In the genomic region with DNA sequence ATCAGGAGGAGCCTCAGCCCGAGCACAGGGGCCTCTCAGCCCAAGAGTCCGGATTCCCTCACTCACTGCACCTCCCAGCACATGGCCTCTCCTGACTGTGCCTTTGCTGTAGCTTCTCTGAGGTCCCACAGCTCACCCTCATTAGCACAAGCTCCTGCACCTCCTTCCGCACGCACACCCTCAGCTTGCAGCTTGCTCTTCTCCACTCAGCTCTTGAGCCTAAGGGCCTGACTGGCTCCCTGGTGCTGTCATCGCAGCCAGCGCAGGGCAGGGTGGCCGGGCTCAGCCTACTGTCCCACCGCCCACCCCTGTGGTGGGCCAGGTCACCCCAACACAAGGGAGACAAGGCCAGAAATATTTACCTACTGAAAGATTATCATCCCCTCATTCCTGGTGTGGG, we compare ENCODE assay signal across 26 cellular contexts. TPM values are rescaled to one million over a fixed set of nuclear protein-coding genes. Genes with fewer than 3 reads are reported as not detected.
"Had no signal": no experiment of that assay in that cellular context is flagged by ENCODE, and none has a peak within 500 bp of the region (broad histone marks: within the 10 kb centered on the region; RNA-seq: fewer than 3 reads in every experiment).

No MANE protein-coding gene starts in this region.

- H3K9me3 Mint-ChIP-seq: dendritic cell treated with granulocyte-macrophage colony-stimulating factor and Interleukin-4, amounts not matched to agents 40 ng/mL and 50 ng/mL, for 4 days; mesothelial cell of epicardium; natural killer cell treated with Interleukin-12 subunit alpha and Interleukin-12 subunit beta and Interleukin-15 and Interleukin-18, amount 100 ng/mL, for 72 hours; stimulated activated naive CD8-positive, alpha-beta T cell treated with anti-CD3 and anti-CD28 coated beads, Interleukin-15, amount 100 ng/mL, for 72 hours had no signal

- H3K27me3 ChIP-seq: colonic mucosa, foreskin keratinocyte, neutrophil, pancreas, right lobe of liver, transverse colon, uterus had no signal

- H3K36me3 ChIP-seq: colonic mucosa, esophagus muscularis mucosa, left lung, neutrophil, pancreas, right lobe of liver, suprapubic skin, transverse colon, upper lobe of right lung, uterus had no signal

- H3K9me3 ChIP-seq: colonic mucosa, esophagus muscularis mucosa, left lung, mucosa of descending colon, neutrophil, pancreas, right lobe of liver, suprapubic skin, transverse colon, upper lobe of right lung, uterus had no signal

- H3K27ac Mint-ChIP-seq: dendritic cell treated with granulocyte-macrophage colony-stimulating factor and Interleukin-4, amounts not matched to agents 40 ng/mL and 50 ng/mL, for 4 days; mesothelial cell of epicardium; natural killer cell treated with Interleukin-12 subunit alpha and Interleukin-12 subunit beta and Interleukin-15 and Interleukin-18, amount 100 ng/mL, for 72 hours; stimulated activated naive CD8-positive, alpha-beta T cell treated with anti-CD3 and anti-CD28 coated beads, Interleukin-15, amount 100 ng/mL, for 72 hours had no signal

- H3K4me1 ChIP-seq: colonic mucosa, foreskin keratinocyte, left lung, pancreas, right lobe of liver, suprapubic skin, transverse colon, upper lobe of right lung, uterus had no signal

- DNase-seq: colonic mucosa; effector CD8-positive, alpha-beta T cell; foreskin keratinocyte; left cardiac atrium; mesenchymal stem cell; mucosa of descending colon; naive B cell; right lobe of liver; small intestine; stimulated activated CD4-positive, alpha-beta T cell treated with anti-CD3 and anti-CD28 coated beads, Interleukin-15, amount 100 ng/mL, for 24 hours; stimulated activated CD4-positive, alpha-beta T cell treated with anti-CD3 and anti-CD28 coated beads, Interleukin-2, amount 100 ng/mL, for 48 hours; stimulated activated naive CD4-positive, alpha-beta T cell; stimulated activated naive CD8-positive, alpha-beta T cell treated with anti-CD3 and anti-CD28 coated beads, Interleukin-15, amount 100 ng/mL, for 72 hours; transverse colon; upper lobe of right lung; uterus had no signal

- ATAC-seq: foreskin keratinocyte; left cardiac atrium; left lung; mucosa of descending colon; natural killer cell treated with Interleukin-12 subunit alpha and Interleukin-12 subunit beta and Interleukin-15 and Interleukin-18, amount 100 ng/mL, for 72 hours; right lobe of liver; stimulated activated naive CD8-positive, alpha-beta T cell treated with anti-CD3 and anti-CD28 coated beads, Interleukin-15, amount 100 ng/mL, for 72 hours; upper lobe of right lung had no signal

- H3K4me1 Mint-ChIP-seq: mesothelial cell of epicardium, naive B cell had no signal

- H3K4me3 Mint-ChIP-seq: dendritic cell treated with granulocyte-macrophage colony-stimulating factor and Interleukin-4, amounts not matched to agents 40 ng/mL and 50 ng/mL, for 4 days; mesothelial cell of epicardium; naive B cell; natural killer cell treated with Interleukin-12 subunit alpha and Interleukin-12 subunit beta and Interleukin-15 and Interleukin-18, amount 100 ng/mL, for 72 hours; stimulated activated naive CD8-positive, alpha-beta T cell treated with anti-CD3 and anti-CD28 coated beads, Interleukin-15, amount 100 ng/mL, for 72 hours had no signal

- H3K27me3 Mint-ChIP-seq: dendritic cell treated with granulocyte-macrophage colony-stimulating factor and Interleukin-4, amounts not matched to agents 40 ng/mL and 50 ng/mL, for 4 days had no signal

- H3K27ac ChIP-seq: colonic mucosa, esophagus muscularis mucosa, foreskin keratinocyte, left lung, neutrophil, pancreas, right lobe of liver, suprapubic skin, transverse colon, upper lobe of right lung, uterus had no signal

- H3K36me3 Mint-ChIP-seq: mesothelial cell of epicardium; naive B cell; natural killer cell treated with Interleukin-12 subunit alpha and Interleukin-12 subunit beta and Interleukin-15 and Interleukin-18, amount 100 ng/mL, for 72 hours had no signal

- H3K4me3 ChIP-seq: colonic mucosa, esophagus muscularis mucosa, left lung, mucosa of descending colon, pancreas, right lobe of liver, suprapubic skin, transverse colon, upper lobe of right lung, uterus had no signal

RNA-seq across cellular contexts. Expression of gene IGSF9B, which starts 29.2 kb away (rescaled TPM):
- total RNA-seq: lung microvascular endothelial cell had no signal
- polyA plus RNA-seq: fibroblast of lung had no signal
